1 cellular context compared by ENCODE assay signal in the genomic region with DNA sequence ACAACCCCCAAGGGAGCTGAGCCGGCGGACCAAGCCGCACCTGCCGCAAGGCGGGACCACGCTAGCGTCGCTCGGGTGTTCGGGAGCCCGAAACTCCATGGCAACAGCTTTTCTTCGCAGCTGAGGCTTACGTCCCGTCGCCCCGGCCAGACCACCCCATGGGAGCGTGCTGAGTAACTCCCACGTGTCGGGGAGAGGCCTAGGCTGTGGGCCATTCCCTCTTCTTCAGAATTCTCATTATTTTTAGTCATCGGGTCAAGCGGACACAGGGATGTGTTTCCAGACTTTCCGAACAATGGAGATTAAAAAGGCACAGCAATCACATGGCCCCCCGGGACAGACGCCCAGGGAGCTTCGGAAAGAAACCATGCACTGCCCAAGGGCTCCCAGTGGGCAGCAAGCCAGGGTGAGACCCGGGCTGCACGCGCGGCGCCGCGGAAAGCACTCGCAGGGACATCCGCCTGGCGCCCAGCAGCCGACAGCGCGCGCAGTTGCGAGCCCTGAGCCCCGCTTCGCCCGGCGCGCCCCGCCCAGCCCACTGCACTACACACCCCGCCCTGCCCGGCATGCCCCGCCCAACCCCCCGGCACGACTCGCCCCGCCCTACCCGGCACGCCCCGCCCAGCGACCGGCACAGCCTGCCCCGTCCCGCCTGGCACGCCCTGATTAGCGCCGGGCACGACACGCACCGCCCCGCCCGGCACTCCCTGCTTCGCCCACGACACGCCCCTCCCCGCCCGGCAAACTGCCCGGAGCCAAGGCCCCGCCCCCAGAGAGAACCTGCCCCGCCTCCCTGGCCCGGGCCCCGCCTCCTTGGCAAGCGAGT.
TF ChIP-seq lines count a peak whose summit lies in the region.

No MANE protein-coding gene starts in this region.

TF ChIP-seq in HepG2, 621 proteins besides CTCF, POLR2A, EP300 and RAD21 (continued from another document and continues in another):
- TF ChIP-seq, protein P1, sequence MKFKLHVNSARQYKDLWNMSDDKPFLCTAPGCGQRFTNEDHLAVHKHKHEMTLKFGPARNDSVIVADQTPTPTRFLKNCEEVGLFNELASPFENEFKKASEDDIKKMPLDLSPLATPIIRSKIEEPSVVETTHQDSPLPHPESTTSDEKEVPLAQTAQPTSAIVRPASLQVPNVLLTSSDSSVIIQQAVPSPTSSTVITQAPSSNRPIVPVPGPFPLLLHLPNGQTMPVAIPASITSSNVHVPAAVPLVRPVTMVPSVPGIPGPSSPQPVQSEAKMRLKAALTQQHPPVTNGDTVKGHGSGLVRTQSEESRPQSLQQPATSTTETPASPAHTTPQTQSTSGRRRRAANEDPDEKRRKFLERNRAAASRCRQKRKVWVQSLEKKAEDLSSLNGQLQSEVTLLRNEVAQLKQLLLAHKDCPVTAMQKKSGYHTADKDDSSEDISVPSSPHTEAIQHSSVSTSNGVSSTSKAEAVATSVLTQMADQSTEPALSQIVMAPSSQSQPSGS (CRISPR knock-in tag; IDR thresholded peaks at IDR 0.05), result 0 out of 2 replicates have a peak, but pooled peaks have one; percentile 32
- TF ChIP-seq FOXA3 (CRISPR knock-in tag; IDR thresholded peaks at IDR 0.05), result no peak
- TF ChIP-seq, protein P2, sequence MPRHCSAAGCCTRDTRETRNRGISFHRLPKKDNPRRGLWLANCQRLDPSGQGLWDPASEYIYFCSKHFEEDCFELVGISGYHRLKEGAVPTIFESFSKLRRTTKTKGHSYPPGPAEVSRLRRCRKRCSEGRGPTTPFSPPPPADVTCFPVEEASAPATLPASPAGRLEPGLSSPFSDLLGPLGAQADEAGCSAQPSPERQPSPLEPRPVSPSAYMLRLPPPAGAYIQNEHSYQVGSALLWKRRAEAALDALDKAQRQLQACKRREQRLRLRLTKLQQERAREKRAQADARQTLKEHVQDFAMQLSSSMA (CRISPR knock-in tag; IDR thresholded peaks at IDR 0.05), result no peak
- TF ChIP-seq ZMAT3 (CRISPR knock-in tag; conservative IDR thresholded peaks at IDR 0.05), result no peak
- TF ChIP-seq AKNA (CRISPR knock-in tag; IDR thresholded peaks at IDR 0.05; ENCODE audit: borderline replicate concordance), result no peak
- TF ChIP-seq KDM5B (CRISPR knock-in tag; IDR thresholded peaks at IDR 0.05; ENCODE audit: borderline replicate concordance), result peak; percentile 43; the same call in 1 of the 2 replicates
- no peak for TF ChIP-seq ZBTB21 (CRISPR knock-in tag; IDR thresholded peaks at IDR 0.05)
- no peak for TF ChIP-seq CBX2 (IDR thresholded peaks at IDR 0.05; ENCODE audit: low read depth, low read length)
- TF ChIP-seq CBX2 (CRISPR knock-in tag; IDR thresholded peaks at IDR 0.05; ENCODE audit: low read depth), result no peak
- peak; percentile 39 for TF ChIP-seq ZFP91 (CRISPR knock-in tag; IDR thresholded peaks at IDR 0.05; ENCODE audit: borderline replicate concordance)
- 0 out of 2 replicates have a peak, but pooled peaks have one; percentile 8 for TF ChIP-seq PPARG (CRISPR knock-in tag; conservative IDR thresholded peaks at IDR 0.05)
- TF ChIP-seq HMGXB4 (CRISPR knock-in tag; IDR thresholded peaks at IDR 0.05; ENCODE audit: borderline replicate concordance in 1 of 2, low read depth in 1 of 2), result 0 out of 4 replicates have a peak, but pooled peaks of 1 of the 2 experiments have one; percentile 24
- no peak for TF ChIP-seq KDM5A (IDR thresholded peaks at IDR 0.05; ENCODE audit: borderline replicate concordance, low read length)
- no peak for TF ChIP-seq ZNF567 (CRISPR knock-in tag; IDR thresholded peaks at IDR 0.05; ENCODE audit: borderline replicate concordance)
- no peak for TF ChIP-seq ZNF660 (CRISPR knock-in tag; IDR thresholded peaks at IDR 0.05; ENCODE audit: borderline replicate concordance, low read depth)
- TF ChIP-seq ZNF383 (CRISPR knock-in tag; IDR thresholded peaks at IDR 0.05; ENCODE audit: borderline replicate concordance), result no peak
- no peak for TF ChIP-seq BCL6 (CRISPR knock-in tag; IDR thresholded peaks at IDR 0.05)
- TF ChIP-seq KDM3A (CRISPR knock-in tag; IDR thresholded peaks at IDR 0.05; ENCODE audit: low read depth), result no peak
- TF ChIP-seq MXD3 (CRISPR knock-in tag; IDR thresholded peaks at IDR 0.05), result peak; percentile 62; the same call in 1 of the 2 replicates
- no peak for TF ChIP-seq ZNF670 (CRISPR knock-in tag; IDR thresholded peaks at IDR 0.05; ENCODE audit: borderline replicate concordance)
- 0 out of 2 replicates have a peak, but pooled peaks have one; percentile 38 for TF ChIP-seq REL (CRISPR knock-in tag; conservative IDR thresholded peaks at IDR 0.05)
- no peak for TF ChIP-seq SIX1 (CRISPR knock-in tag; IDR thresholded peaks at IDR 0.05; ENCODE audit: borderline replicate concordance)
- TF ChIP-seq, protein P3, sequence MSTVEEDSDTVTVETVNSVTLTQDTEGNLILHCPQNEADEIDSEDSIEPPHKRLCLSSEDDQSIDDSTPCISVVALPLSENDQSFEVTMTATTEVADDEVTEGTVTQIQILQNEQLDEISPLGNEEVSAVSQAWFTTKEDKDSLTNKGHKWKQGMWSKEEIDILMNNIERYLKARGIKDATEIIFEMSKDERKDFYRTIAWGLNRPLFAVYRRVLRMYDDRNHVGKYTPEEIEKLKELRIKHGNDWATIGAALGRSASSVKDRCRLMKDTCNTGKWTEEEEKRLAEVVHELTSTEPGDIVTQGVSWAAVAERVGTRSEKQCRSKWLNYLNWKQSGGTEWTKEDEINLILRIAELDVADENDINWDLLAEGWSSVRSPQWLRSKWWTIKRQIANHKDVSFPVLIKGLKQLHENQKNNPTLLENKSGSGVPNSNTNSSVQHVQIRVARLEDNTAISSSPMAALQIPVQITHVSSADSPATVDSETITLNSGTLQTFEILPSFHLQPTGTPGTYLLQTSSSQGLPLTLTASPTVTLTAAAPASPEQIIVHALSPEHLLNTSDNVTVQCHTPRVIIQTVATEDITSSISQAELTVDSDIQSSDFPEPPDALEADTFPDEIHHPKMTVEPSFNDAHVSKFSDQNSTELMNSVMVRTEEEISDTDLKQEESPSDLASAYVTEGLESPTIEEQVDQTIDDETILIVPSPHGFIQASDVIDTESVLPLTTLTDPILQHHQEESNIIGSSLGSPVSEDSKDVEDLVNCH (CRISPR knock-in tag; IDR thresholded peaks at IDR 0.05), result no peak
- TF ChIP-seq SIN3B (IDR thresholded peaks at IDR 0.05; ENCODE audit: low read length), result no peak
- no peak for TF ChIP-seq MED13 (CRISPR knock-in tag; IDR thresholded peaks at IDR 0.05)
- 0 out of 2 replicates have a peak, but pooled peaks have one; percentile 58 for TF ChIP-seq SMAD1 (CRISPR knock-in tag; IDR thresholded peaks at IDR 0.05; ENCODE audit: borderline replicate concordance, low read depth)
- peak; percentile 31; the same call in 1 of the 2 replicates for TF ChIP-seq HOXA5 (CRISPR knock-in tag; IDR thresholded peaks at IDR 0.05)
- no peak for TF ChIP-seq ZNF557 (CRISPR knock-in tag; IDR thresholded peaks at IDR 0.05)
- no peak for TF ChIP-seq ZNF775 (CRISPR knock-in tag; IDR thresholded peaks at IDR 0.05; ENCODE audit: borderline replicate concordance)
- TF ChIP-seq TFDP2 (CRISPR knock-in tag; IDR thresholded peaks at IDR 0.05), result 0 out of 2 replicates have a peak, but pooled peaks have one; percentile 61
- no peak for TF ChIP-seq NFE2 (CRISPR knock-in tag; IDR thresholded peaks at IDR 0.05)
- TF ChIP-seq, protein P4, sequence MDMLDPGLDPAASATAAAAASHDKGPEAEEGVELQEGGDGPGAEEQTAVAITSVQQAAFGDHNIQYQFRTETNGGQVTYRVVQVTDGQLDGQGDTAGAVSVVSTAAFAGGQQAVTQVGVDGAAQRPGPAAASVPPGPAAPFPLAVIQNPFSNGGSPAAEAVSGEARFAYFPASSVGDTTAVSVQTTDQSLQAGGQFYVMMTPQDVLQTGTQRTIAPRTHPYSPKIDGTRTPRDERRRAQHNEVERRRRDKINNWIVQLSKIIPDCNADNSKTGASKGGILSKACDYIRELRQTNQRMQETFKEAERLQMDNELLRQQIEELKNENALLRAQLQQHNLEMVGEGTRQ (IDR thresholded peaks at IDR 0.05; ENCODE audit: low read depth, low read length), result no peak
- TF ChIP-seq, protein P4 (CRISPR knock-in tag; IDR thresholded peaks at IDR 0.05; ENCODE audit: borderline replicate concordance), result no peak
- no peak for TF ChIP-seq GFI1 (CRISPR knock-in tag; IDR thresholded peaks at IDR 0.05; ENCODE audit: borderline replicate concordance)
- no peak for TF ChIP-seq SP1 (IDR thresholded peaks at IDR 0.05)
- TF ChIP-seq SP1 (CRISPR knock-in tag; IDR thresholded peaks at IDR 0.05), result peak; percentile 72
- TF ChIP-seq KMT2A (CRISPR knock-in tag; IDR thresholded peaks at IDR 0.05), result peak; percentile 37; the same call in 1 of the 2 replicates
- no peak for TF ChIP-seq ZFAT (CRISPR knock-in tag; conservative IDR thresholded peaks at IDR 0.05)
- peak; percentile 83; the same call in 1 of the 2 replicates for TF ChIP-seq BORCS8-MEF2B (CRISPR knock-in tag; IDR thresholded peaks at IDR 0.05)
- TF ChIP-seq, protein P5, sequence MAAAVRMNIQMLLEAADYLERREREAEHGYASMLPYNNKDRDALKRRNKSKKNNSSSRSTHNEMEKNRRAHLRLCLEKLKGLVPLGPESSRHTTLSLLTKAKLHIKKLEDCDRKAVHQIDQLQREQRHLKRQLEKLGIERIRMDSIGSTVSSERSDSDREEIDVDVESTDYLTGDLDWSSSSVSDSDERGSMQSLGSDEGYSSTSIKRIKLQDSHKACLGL (CRISPR knock-in tag; IDR thresholded peaks at IDR 0.05), result peak; percentile 36; the same call in 1 of the 2 replicates
- TF ChIP-seq MEF2D (CRISPR knock-in tag; IDR thresholded peaks at IDR 0.05), result peak; percentile 19; the same call in 1 of the 2 replicates
